In genomic region chr16:15913046-15913698, GRCh38 we compare ENCODE assay signal across 18 cellular contexts. TPM values are rescaled to one million over a fixed set of nuclear protein-coding genes. Genes with fewer than 3 reads are reported as not detected.
DNase-seq lines count a peak whose midpoint lies in the region; TF ChIP-seq lines count a peak whose summit lies in the region.
"Had no signal": no experiment of that assay in that cellular context is flagged by ENCODE, and none has a peak within 500 bp of the region (broad histone marks: within the 10 kb centered on the region; RNA-seq: fewer than 3 reads in every experiment).

No MANE protein-coding gene starts in this region.

- peak overlapping the region; percentile 11 to 63 (median 30); a peak in 13 of 22 replicates for H3K4me2 ChIP-seq in BLaER1 treated with 17β-estradiol and CSF1 and Interleukin-3, amounts not matched to agents 10 nM and 100 nM
- H3K4me2 ChIP-seq in SK-N-SH: no peak overlapping the region
- H3K4me2 ChIP-seq: hepatocyte, KMS-11 had no signal

- peaks cover 7 to 12% (median 10%) of the 10 kb centered on the region in 10 experiments; a peak in 17 of 20 replicates for H3K4me1 ChIP-seq in BLaER1 treated with 17β-estradiol and CSF1 and Interleukin-3, amounts not matched to agents 10 nM and 100 nM
- no peaks in the 10 kb centered on the region for H3K4me1 ChIP-seq in SK-N-SH (ENCODE audit: control insufficient read depth in 1 of 2, insufficient read depth in 2 of 2, low read depth in 1 of 2, low read length in 1 of 2)

- no peak overlapping the region for H3K4me3 ChIP-seq in BLaER1 treated with 17β-estradiol and CSF1 and Interleukin-3, amounts not matched to agents 10 nM and 100 nM
- H3K4me3 ChIP-seq in SK-N-SH (ENCODE audit: low read depth in 2 of 2, low read length in 1 of 2): no peak overlapping the region
- H3K4me3 ChIP-seq: hepatocyte had no signal

- no peaks in the 10 kb centered on the region for H4K20me1 ChIP-seq in BLaER1 treated with 17β-estradiol and CSF1 and Interleukin-3, amounts not matched to agents 10 nM and 100 nM
- no peaks in the 10 kb centered on the region for H4K20me1 ChIP-seq in SK-N-SH (ENCODE audit: insufficient read depth)

- peak overlapping the region; percentile 34 for H3K4me3 Mint-ChIP-seq in activated CD4-positive, alpha-beta memory T cell treated with anti-CD3 and anti-CD28 coated beads, Interleukin-2, amount 10 ng/mL, durations not matched to agents 7 days and 5 days
- peak overlapping the region in 3 of 5 donors; percentile 7 to 54 (median 51) for H3K4me3 Mint-ChIP-seq in immature natural killer cell
- H3K4me3 Mint-ChIP-seq: memory B cell, neural crest cell had no signal

- no peaks in the 10 kb centered on the region for H3K79me2 ChIP-seq in SK-N-SH (ENCODE audit: insufficient read depth)
- H3K79me2 ChIP-seq: hepatocyte had no signal

- peak overlapping the region; percentile 53 for H3K27ac Mint-ChIP-seq in activated CD4-positive, alpha-beta memory T cell treated with anti-CD3 and anti-CD28 coated beads, Interleukin-2, amount 10 ng/mL, durations not matched to agents 7 days and 5 days
- peak overlapping the region in 3 of 6 donors; percentile 36 to 67 (median 59) for H3K27ac Mint-ChIP-seq in immature natural killer cell
- H3K27ac Mint-ChIP-seq: memory B cell had no signal

- peaks cover 4 to 34% (median 27%) of the 10 kb centered on the region in 11 experiments for H3K9me3 ChIP-seq in BLaER1 treated with 17β-estradiol and CSF1 and Interleukin-3, amounts not matched to agents 10 nM and 100 nM (replicated peaks in 1 of 11)
- no peaks in the 10 kb centered on the region for H3K9me3 ChIP-seq in SK-N-SH

- peaks cover 3% of the 10 kb centered on the region for H3K27me3 Mint-ChIP-seq in activated CD4-positive, alpha-beta memory T cell treated with anti-CD3 and anti-CD28 coated beads, Interleukin-2, amount 10 ng/mL, durations not matched to agents 7 days and 5 days
- H3K27me3 Mint-ChIP-seq in immature natural killer cell (ENCODE audit: low read depth in 3 of 3): peaks cover 0 to 3% (median 2%) of the 10 kb centered on the region in 3 donors
- H3K27me3 Mint-ChIP-seq: memory B cell had no signal

- H3K4me1 Mint-ChIP-seq in activated CD4-positive, alpha-beta memory T cell treated with anti-CD3 and anti-CD28 coated beads, Interleukin-2, amount 10 ng/mL, durations not matched to agents 7 days and 5 days: peaks cover 15% of the 10 kb centered on the region
- peaks cover 11 to 16% of the 10 kb centered on the region in 2 donors for H3K4me1 Mint-ChIP-seq in immature natural killer cell
- H3K4me1 Mint-ChIP-seq: neural crest cell had no signal

- no peak for TF ChIP-seq RAD21 in SK-N-SH (IDR thresholded peaks at IDR 0.05; ENCODE audit: low read length)

- peak overlapping the region in 4 of 11 experiments; percentile 14 to 53 (median 50); a peak in 4 of 22 replicates for H3K27ac ChIP-seq in BLaER1 treated with 17β-estradiol and CSF1 and Interleukin-3, amounts not matched to agents 10 nM and 100 nM
- H3K27ac ChIP-seq in SK-N-SH (ENCODE audit: low read depth in 2 of 2, low read length in 1 of 2): no peak overlapping the region
- H3K27ac ChIP-seq: 22Rv1, hepatocyte, KMS-11 had no signal

- H3F3A ChIP-seq in SK-N-SH (replicated peaks; ENCODE audit: insufficient read depth): no peaks in the 10 kb centered on the region

- no peak overlapping the region for H2AFZ ChIP-seq in SK-N-SH (ENCODE audit: low read depth)
- H2AFZ ChIP-seq: hepatocyte had no signal

- H3K27me3 ChIP-seq in BLaER1 treated with 17β-estradiol and CSF1 and Interleukin-3, amounts not matched to agents 10 nM and 100 nM: no peaks in the 10 kb centered on the region
- H3K27me3 ChIP-seq in SK-N-SH (ENCODE audit: insufficient read depth): no peaks in the 10 kb centered on the region
- H3K27me3 ChIP-seq: hepatocyte had no signal

- no peaks in the 10 kb centered on the region for H3K9me2 ChIP-seq in SK-N-SH

- no peaks in the 10 kb centered on the region for H3K36me3 Mint-ChIP-seq in activated CD4-positive, alpha-beta memory T cell treated with anti-CD3 and anti-CD28 coated beads, Interleukin-2, amount 10 ng/mL, durations not matched to agents 7 days and 5 days (ENCODE audit: low read depth)
- H3K36me3 Mint-ChIP-seq in immature natural killer cell: peaks cover 0 to 8% (median 0%) of the 10 kb centered on the region in 3 donors
- H3K36me3 Mint-ChIP-seq: memory B cell had no signal

- POLR2A ChIA-PET in activated CD4-positive, alpha-beta memory T cell treated with anti-CD3 and anti-CD28 coated beads, Interleukin-2, amount 10 ng/mL, durations not matched to agents 7 days and 5 days (lab: Charles Lee): no interaction called here
- POLR2A ChIA-PET in SK-N-SH (lab: Yijun Ruan, JAX): no interaction called here

- TF ChIP-seq CTCF in SK-N-SH (IDR thresholded peaks at IDR 0.05): no peak

- DNase-seq in DMS 273 (lab: John Stamatoyannopoulos, UW; ENCODE audit: unreplicated experiment) (peak; percentile 12), DMS 273 treated with DMSO at 0.1 percent for 48 hours (lab: John Stamatoyannopoulos, UW) (no peak), immature natural killer cell (no peak), SK-N-SH (no peak), AML-193 (lab: John Stamatoyannopoulos, UW) (no peak), 8988T (no peak)
- no peak for DNase-seq in activated CD4-positive, alpha-beta memory T cell treated with anti-CD3 and anti-CD28 coated beads, Interleukin-2, amount 10 ng/mL, durations not matched to agents 7 days and 5 days
- DNase-seq: amygdala, C1 segment of cervical spinal cord, cerebellar nuclear complex, DMS79 treated with DMSO at 0.1 percent for 48 hours, NCI-H1105 treated with DMSO at 0.1 percent for 48 hours had no signal

- H3K36me3 ChIP-seq in BLaER1 treated with 17β-estradiol and CSF1 and Interleukin-3, amounts not matched to agents 10 nM and 100 nM: no peaks in the 10 kb centered on the region
- H3K36me3 ChIP-seq in SK-N-SH (replicated peaks in 1 of 2; ENCODE audit: control insufficient read depth in 1 of 2, insufficient read depth in 2 of 2, low read length in 1 of 2): no peaks in the 10 kb centered on the region

- 68% methylated on average over 7 of the region's 7 CpGs for WGBS in SK-N-SH (ENCODE audit: low lambda C conversion rate)

- 0 out of 22 replicates have a peak overlapping the region, but pooled peaks of 1 of the 11 experiments have one; percentile 12 for H3K9ac ChIP-seq in BLaER1 treated with 17β-estradiol and CSF1 and Interleukin-3, amounts not matched to agents 10 nM and 100 nM
- H3K9ac ChIP-seq in SK-N-SH: no peak overlapping the region
- H3K9ac ChIP-seq: KMS-11 had no signal

- CTCF ChIA-PET in activated CD4-positive, alpha-beta memory T cell treated with anti-CD3 and anti-CD28 coated beads, Interleukin-2, amount 10 ng/mL, durations not matched to agents 7 days and 5 days (lab: Charles Lee): no interaction called here
- CTCF ChIA-PET in SK-N-SH (lab: Yijun Ruan, JAX): interaction anchor here (0.7 kb wide), 1 partner anchor 76 kb away, joined by 3 read pairs; no protein-coding TSS in a partner anchor

- no peak for TF ChIP-seq EP300 in SK-N-SH (IDR thresholded peaks at IDR 0.05; ENCODE audit: borderline replicate concordance in 1 of 2, low read depth in 1 of 2, low read length in 1 of 2)

- H3K9me3 Mint-ChIP-seq in activated CD4-positive, alpha-beta memory T cell treated with anti-CD3 and anti-CD28 coated beads, Interleukin-2, amount 10 ng/mL, durations not matched to agents 7 days and 5 days: no peaks in the 10 kb centered on the region
- no peaks in the 10 kb centered on the region for H3K9me3 Mint-ChIP-seq in immature natural killer cell
- H3K9me3 Mint-ChIP-seq: memory B cell had no signal

TF ChIP-seq in SK-N-SH, 30 proteins besides CTCF, POLR2A, EP300 and RAD21 (continues in another document):
- no peak for TF ChIP-seq POLR2AphosphoS5 (IDR thresholded peaks at IDR 0.05; ENCODE audit: low read depth, low read length)
- no peak for TF ChIP-seq ELF1 (IDR thresholded peaks at IDR 0.05)
- TF ChIP-seq GABPA (IDR thresholded peaks at IDR 0.05; ENCODE audit: low read depth): no peak
- TF ChIP-seq RXRA (IDR thresholded peaks at IDR 0.05; ENCODE audit: borderline replicate concordance, low read depth): no peak
- TF ChIP-seq MAX (IDR thresholded peaks at IDR 0.05; ENCODE audit: low read depth): no peak
- no peak for TF ChIP-seq GATA2 (CRISPR knock-in tag; IDR thresholded peaks at IDR 0.05)

RNA-seq across cellular contexts. Expression of gene CEP20, which starts 24.8 kb away (rescaled TPM):
- 10 to 100 TPM; 49.7 to 56.1 TPM for total RNA-seq in activated CD4-positive, alpha-beta memory T cell treated with anti-CD3 and anti-CD28 coated beads, Interleukin-2, amount 10 ng/mL, durations not matched to agents 7 days and 5 days
- polyA plus RNA-seq in immature natural killer cell (10 to 100 TPM; 32.2 to 41.9 (median 35.8) TPM), SK-N-SH (2012; rRNA removed) (14.8 and 19.5 TPM in 2 replicates)
- 28.4 and 33.7 TPM in 2 replicates for polyA plus RNA-seq in SK-N-SH (2012; cell fraction: cytosol; rRNA removed)
- polyA plus RNA-seq in SK-N-SH (2012; cell fraction: nucleus; rRNA removed): 4.0 and 8.9 TPM in 2 replicates

RNA-seq across cellular contexts. Expression of gene ABCC1, which starts 36.2 kb away (rescaled TPM):
- 10 to 100 TPM; 41.4 to 44.2 TPM for total RNA-seq in activated CD4-positive, alpha-beta memory T cell treated with anti-CD3 and anti-CD28 coated beads, Interleukin-2, amount 10 ng/mL, durations not matched to agents 7 days and 5 days
- polyA plus RNA-seq in immature natural killer cell: 1 to 10 TPM; 2.3 to 3.6 (median 2.3) TPM
- 17.7 and 23.7 TPM in 2 replicates for polyA plus RNA-seq in SK-N-SH (2012; rRNA removed)
- 13.4 and 19.1 TPM in 2 replicates for polyA plus RNA-seq in SK-N-SH (2012; cell fraction: cytosol; rRNA removed)
- 49.9 and 61.1 TPM in 2 replicates for polyA plus RNA-seq in SK-N-SH (2012; cell fraction: nucleus; rRNA removed)

RNA-seq across cellular contexts. Expression of gene MYH11, which starts 56.3 kb away (rescaled TPM):
- under 1 TPM; 0.08 to 0.10 TPM for total RNA-seq in activated CD4-positive, alpha-beta memory T cell treated with anti-CD3 and anti-CD28 coated beads, Interleukin-2, amount 10 ng/mL, durations not matched to agents 7 days and 5 days
- polyA plus RNA-seq in immature natural killer cell: 1 to 10 TPM in 1 of 3 donors, under 1 TPM in 1, not detected in 1; 0.32 to 1.6 TPM
- polyA plus RNA-seq in SK-N-SH (2012; rRNA removed): 0.02 TPM in 1 of 2 replicates, not detected in the other
- not detected in 2 replicates for polyA plus RNA-seq in SK-N-SH (2012; cell fraction: cytosol; rRNA removed)
- polyA plus RNA-seq in SK-N-SH (2012; cell fraction: nucleus; rRNA removed): not detected in 2 replicates
